In genomic region chr1:19448491-19449439, GRCh38 we compare ENCODE assay signal across 8 cellular contexts. TPM values are rescaled to one million over a fixed set of nuclear protein-coding genes. Genes with fewer than 3 reads are reported as not detected.
DNase-seq lines count a peak whose midpoint lies in the region; ATAC-seq and TF ChIP-seq lines count a peak whose summit lies in the region.

No MANE protein-coding gene starts in this region.

- peaks cover 92% of the 10 kb centered on the region for H3K79me2 ChIP-seq in hepatocyte

- no peaks in the 10 kb centered on the region for H3K9me2 ChIP-seq in hepatocyte (replicated peaks; ENCODE audit: insufficient read depth)

- H3K4me1 ChIP-seq in hepatocyte (ENCODE audit: insufficient read depth) = peaks cover 52% of the 10 kb centered on the region

- no peak for ATAC-seq in GM21381 (IDR thresholded peaks at IDR 0.05; ENCODE audit: unreplicated experiment)

- no peak overlapping the region for H3K27ac ChIP-seq in HL-60 (replicated peaks)
- peak overlapping the region; percentile 85 for H3K27ac ChIP-seq in hepatocyte
- peak overlapping the region in 19 of 21 experiments; percentile 25 to 90 (median 73) for H3K27ac ChIP-seq in skin epidermis

- H2AFZ ChIP-seq in hepatocyte = no peak overlapping the region

- TF ChIP-seq CTCF in HL-60 (IDR thresholded peaks at IDR 0.05; ENCODE audit: insufficient read depth, low read length) (no peak), hepatocyte (IDR thresholded peaks at IDR 0.05; ENCODE audit: poor library complexity) (no peak)

- peak; percentile 90 for DNase-seq in ACHN
- peak; percentile 45 to 51 for DNase-seq in HL-60 (ENCODE audit: low read depth in 1 of 2, low spot score in 1 of 2)
- DNase-seq in amniotic stem cell (lab: John Stamatoyannopoulos, UW) = peak; percentile 90
- peak; percentile 53 for DNase-seq in hepatocyte (ENCODE audit: low spot score)
- DNase-seq in NCI-H526 (lab: John Stamatoyannopoulos, UW) = no peak
- no peak for DNase-seq in KG1 (lab: John Stamatoyannopoulos, UW)

- H3K27me3 ChIP-seq in HL-60 (ENCODE audit: insufficient read depth, poor library complexity, severe bottlenecking) (no peaks in the 10 kb centered on the region), hepatocyte (no peaks in the 10 kb centered on the region)

- 54% methylated on average over 19 of the region's 19 CpGs for WGBS in hepatocyte (ENCODE audit: low lambda C conversion rate, missing lambda C conversion rate)

- peak overlapping the region; percentile 56 for H3K4me2 ChIP-seq in hepatocyte

- H3K4me3 ChIP-seq in HL-60 (replicated peaks; ENCODE audit: insufficient read depth, low read length) = no peak overlapping the region
- no peak overlapping the region for H3K4me3 ChIP-seq in hepatocyte
- no peak overlapping the region for H3K4me3 ChIP-seq in skin epidermis

- no peaks in the 10 kb centered on the region for H3K36me3 ChIP-seq in hepatocyte (replicated peaks; ENCODE audit: insufficient read depth, low read depth)

- H3K9me3 ChIP-seq in hepatocyte (ENCODE audit: low read depth) = no peaks in the 10 kb centered on the region

- in situ Hi-C loops in ACHN (cut with HindIII; ENCODE audit: low pct_ligation_motif_present, low pct_unique_long_range_greater_than_20kb, low sequenced_read_pairs) = no loop called here

- peaks cover 51% of the 10 kb centered on the region for H4K20me1 ChIP-seq in hepatocyte (ENCODE audit: insufficient read depth, poor library complexity, severe bottlenecking)

RNA-seq across cellular contexts. Expression of gene CAPZB, which starts 36.6 kb away (rescaled TPM):
- total RNA-seq in hepatocyte = 139 and 165 TPM in 2 replicates
- polyA plus RNA-seq in hepatocyte = 260 and 261 TPM in 2 replicates

Comparison
In these comparisons a context has a peak if more than half of its experiments do, and no peak if none do; other contexts are left out.
1. DNase-seq: peak in ACHN (single experiment), HL-60 (2 of 2), amniotic stem cell (single experiment) and hepatocyte (single experiment); none in NCI-H526 (0 of 2) and KG1 (single experiment).